In genomic region chr11:8793114-8793777, GRCh38 we compare ENCODE assay signal across 1 cellular context.
TF ChIP-seq lines count a peak whose summit lies in the region.

No MANE protein-coding gene starts in this region.

TF ChIP-seq in HepG2, 621 proteins besides CTCF, POLR2A, EP300 and RAD21 (continued from another document):
- no peak for TF ChIP-seq ZMYM3 (CRISPR knock-in tag; IDR thresholded peaks at IDR 0.05)
- no peak for TF ChIP-seq ZNF253 (CRISPR knock-in tag; IDR thresholded peaks at IDR 0.05; ENCODE audit: borderline replicate concordance)
- TF ChIP-seq ELF4 (CRISPR knock-in tag; IDR thresholded peaks at IDR 0.05; ENCODE audit: borderline replicate concordance), result no peak
